ENCODE assay signal across 10 cellular contexts in the genomic region with DNA sequence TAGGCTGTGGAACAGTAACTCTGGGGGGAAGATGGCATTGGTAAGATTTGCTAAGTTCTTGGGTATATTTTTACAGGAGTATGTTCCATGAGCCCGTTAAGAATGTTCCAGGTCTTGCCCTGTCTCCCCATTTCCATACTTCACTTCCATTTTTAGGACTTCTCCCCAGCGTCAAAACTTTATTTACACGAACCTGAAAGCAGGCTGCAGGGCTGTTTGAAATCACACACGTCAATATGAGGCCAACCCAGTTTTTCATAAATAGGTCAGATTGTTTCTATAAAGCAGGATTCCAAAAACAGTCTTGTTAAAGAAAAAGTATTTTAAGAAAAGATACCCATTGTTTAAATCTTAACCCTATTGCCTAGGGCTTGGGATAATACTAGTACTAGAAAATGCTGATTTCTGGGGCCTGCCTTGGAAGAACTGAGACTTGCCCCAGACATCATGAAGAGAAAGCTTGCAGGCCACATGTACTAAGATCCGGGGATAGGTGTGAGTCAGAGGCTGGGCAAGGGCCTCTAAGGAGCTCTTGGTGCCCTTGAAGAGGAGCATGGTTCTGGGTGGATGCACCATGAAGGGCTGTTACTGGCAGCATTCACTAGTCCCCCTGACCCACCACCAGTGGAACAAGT. TPM values are rescaled to one million over a fixed set of nuclear protein-coding genes. Genes with fewer than 3 reads are reported as not detected.
A peak's percentile ranks its signal among the peaks of the same experiment; 100 is the strongest.
DNase-seq lines count a peak whose midpoint lies in the region; ATAC-seq, FAIRE-seq and TF ChIP-seq lines count a peak whose summit lies in the region.
"Had no signal": no experiment of that assay in that cellular context is flagged by ENCODE, and none has a peak within 500 bp of the region (broad histone marks: within the 10 kb centered on the region; RNA-seq: fewer than 3 reads in every experiment).

No MANE protein-coding gene starts in this region.

- no peak overlapping the region for H3K4me3 ChIP-seq in fibroblast of mammary gland (ENCODE audit: control insufficient read depth, low read depth, low read length)
- H3K4me3 ChIP-seq: skin epidermis had no signal

- H3K27ac Mint-ChIP-seq in activated naive CD8-positive, alpha-beta T cell treated with anti-CD3 and anti-CD28 coated beads, Interleukin-2, amount 50 U/mL, for 24 hours, result no peak overlapping the region
- no peak overlapping the region for H3K27ac Mint-ChIP-seq in activated naive CD8-positive, alpha-beta T cell treated with anti-CD3 and anti-CD28 coated beads for 36 hours

- peaks cover 8% of the 10 kb centered on the region for H3K9me3 Mint-ChIP-seq in activated naive CD8-positive, alpha-beta T cell treated with anti-CD3 and anti-CD28 coated beads, Interleukin-2, amount 50 U/mL, for 24 hours
- peaks cover 4% of the 10 kb centered on the region for H3K9me3 Mint-ChIP-seq in activated naive CD8-positive, alpha-beta T cell treated with anti-CD3 and anti-CD28 coated beads for 36 hours

- H3K4me1 Mint-ChIP-seq in activated naive CD8-positive, alpha-beta T cell treated with anti-CD3 and anti-CD28 coated beads, Interleukin-2, amount 50 U/mL, for 24 hours, result peaks cover 14% of the 10 kb centered on the region
- peaks cover 6% of the 10 kb centered on the region for H3K4me1 Mint-ChIP-seq in activated naive CD8-positive, alpha-beta T cell treated with anti-CD3 and anti-CD28 coated beads for 36 hours

- H3K4me3 Mint-ChIP-seq in activated naive CD8-positive, alpha-beta T cell treated with anti-CD3 and anti-CD28 coated beads, Interleukin-2, amount 50 U/mL, for 24 hours, result no peak overlapping the region
- H3K4me3 Mint-ChIP-seq in activated naive CD8-positive, alpha-beta T cell treated with anti-CD3 and anti-CD28 coated beads for 36 hours, result no peak overlapping the region

- TF ChIP-seq CTCF in fibroblast of mammary gland (conservative IDR thresholded peaks at IDR 0.05; ENCODE audit: control insufficient read depth, insufficient read depth, low read depth, low read length), result no peak

- H3K27me3 Mint-ChIP-seq in activated naive CD8-positive, alpha-beta T cell treated with anti-CD3 and anti-CD28 coated beads, Interleukin-2, amount 50 U/mL, for 24 hours, result peaks cover 8% of the 10 kb centered on the region
- H3K27me3 Mint-ChIP-seq in activated naive CD8-positive, alpha-beta T cell treated with anti-CD3 and anti-CD28 coated beads for 36 hours, result peaks cover 15% of the 10 kb centered on the region

- H3K36me3 Mint-ChIP-seq in activated naive CD8-positive, alpha-beta T cell treated with anti-CD3 and anti-CD28 coated beads, Interleukin-2, amount 50 U/mL, for 24 hours (ENCODE audit: low read depth), result no peaks in the 10 kb centered on the region
- H3K36me3 Mint-ChIP-seq in activated naive CD8-positive, alpha-beta T cell treated with anti-CD3 and anti-CD28 coated beads for 36 hours, result no peaks in the 10 kb centered on the region

- no peak for FAIRE-seq in urothelium cell line (lab: Jason Lieb, UNC)

- DNase-seq in activated naive CD8-positive, alpha-beta T cell treated with anti-CD3 and anti-CD28 coated beads, Interleukin-2, amount 50 U/mL, for 24 hours, result no peak
- DNase-seq in activated naive CD8-positive, alpha-beta T cell treated with anti-CD3 and anti-CD28 coated beads for 36 hours, result no peak
- DNase-seq in MV-4-11 (lab: John Stamatoyannopoulos, UW) (peak; percentile 11), fibroblast of mammary gland (ENCODE audit: low read depth) (peak; percentile 76), urothelium cell line (ENCODE audit: low spot score) (peak; percentile 42), NCI-H1930 (lab: John Stamatoyannopoulos, UW) (no peak), SIG-M5 treated with dmso at 0.1 percent for 504 hours (lab: John Stamatoyannopoulos, UW; ENCODE audit: unreplicated experiment) (no peak)
- no peak for DNase-seq in activated effector memory CD4-positive, alpha-beta T cell treated with Interleukin-2 at 50 U/mL for 16 hours
- DNase-seq: NCI-H526 treated with DMSO at 0.1 percent for 48 hours had no signal

- peak; percentile 40 for ATAC-seq in activated naive CD8-positive, alpha-beta T cell treated with anti-CD3 and anti-CD28 coated beads, Interleukin-2, amount 50 U/mL, for 24 hours

RNA-seq across cellular contexts. Expression of gene TRIO, which starts 24.2 kb away (rescaled TPM):
- 1 to 10 TPM; 7.4 to 9.8 TPM for total RNA-seq in activated naive CD8-positive, alpha-beta T cell treated with anti-CD3 and anti-CD28 coated beads for 36 hours

Comparison
In these comparisons a context has a peak if more than half of its experiments do, and no peak if none do; other contexts are left out.
1. DNase-seq: peak in MV-4-11 (single experiment), fibroblast of mammary gland (single experiment) and urothelium cell line (single experiment); none in activated naive CD8-positive, alpha-beta T cell treated with anti-CD3 and anti-CD28 coated beads, Interleukin-2, amount 50 U/mL, for 24 hours (single experiment), activated naive CD8-positive, alpha-beta T cell treated with anti-CD3 and anti-CD28 coated beads for 36 hours (single experiment), NCI-H1930 (0 of 2), SIG-M5 treated with dmso at 0.1 percent for 504 hours (single experiment) and activated effector memory CD4-positive, alpha-beta T cell treated with Interleukin-2 at 50 U/mL for 16 hours (single experiment).